In genomic region chr17:113098-113497, GRCh38 we compare ENCODE assay signal across 10 cellular contexts. TPM values are rescaled to one million over a fixed set of nuclear protein-coding genes. Genes with fewer than 3 reads are reported as not detected.
DNase-seq lines count a peak whose midpoint lies in the region; ATAC-seq, FAIRE-seq and TF ChIP-seq lines count a peak whose summit lies in the region.
"Not testable (repeated sequence)": the region's sequence is repeated elsewhere in the genome, so short reads cannot be mapped to it uniquely, and the experiment has no call there.
"Had no signal": no experiment of that assay in that cellular context is flagged by ENCODE, and none has a peak within 500 bp of the region (broad histone marks: within the 10 kb centered on the region; RNA-seq: fewer than 3 reads in every experiment).

No MANE protein-coding gene starts in this region.

- not testable (repeated sequence) for H3K27ac ChIP-seq in K562 (ENCODE audit: extremely low read depth, low read depth, low read length); hepatocyte; mesendoderm (ENCODE audit: low read depth, low read length)

- H3K4ac ChIP-seq in mesendoderm (ENCODE audit: low read depth, low read length): not testable (repeated sequence)

- not testable (repeated sequence) for TF ChIP-seq RAD21 in K562 (CRISPR knock-in tag; conservative IDR thresholded peaks at IDR 0.05 in 1 of 2, IDR thresholded peaks at IDR 0.05 in 1 of 2)

- not testable (repeated sequence) for H4K8ac ChIP-seq in mesendoderm (ENCODE audit: low read depth, low read length)

- not testable (repeated sequence) for H3K4me1 ChIP-seq in K562 (replicated peaks in 1 of 2; ENCODE audit: control insufficient read depth in 2 of 2, insufficient read depth in 2 of 2, low read length in 2 of 2); hepatocyte (ENCODE audit: insufficient read depth); mesendoderm (ENCODE audit: control insufficient read depth, low read depth, low read length)

- not testable (repeated sequence) for H3K4me3 ChIP-seq in Jurkat, Clone E6-1 (ENCODE audit: low read length); NB4 (ENCODE audit: low read depth, low read length); K562; hepatocyte; mesendoderm (ENCODE audit: low read length)

- not testable (repeated sequence) for H3K9me2 ChIP-seq in hepatocyte (replicated peaks; ENCODE audit: insufficient read depth)

- not testable (repeated sequence) for H3K79me1 ChIP-seq in mesendoderm (ENCODE audit: low read length)

- not testable (repeated sequence) for H4K5ac ChIP-seq in mesendoderm (ENCODE audit: low read length)

- not testable (repeated sequence) for H3K9ac ChIP-seq in K562 (ENCODE audit: insufficient read depth in 1 of 2, low read depth in 2 of 2, low read length in 2 of 2); mesendoderm (ENCODE audit: low read length)

- H2AFZ ChIP-seq in K562 (ENCODE audit: low read depth, low read length); hepatocyte: not testable (repeated sequence)

- not testable (repeated sequence) for TF ChIP-seq EP300 in K562 (IDR thresholded peaks at IDR 0.05; ENCODE audit: low read length)

- H3K56ac ChIP-seq in mesendoderm (ENCODE audit: low read length): not testable (repeated sequence)

- H3K23ac ChIP-seq in mesendoderm (ENCODE audit: low read length): not testable (repeated sequence)

- intact Hi-C loops in K562 (cut with micrococcal nuclease): not testable (repeated sequence)

- CTCF ChIA-PET in K562 (lab: Yijun Ruan, JAX; ENCODE audit: low intra/inter-chr PET ratio): not testable (repeated sequence)

- not testable (repeated sequence) for H2AK5ac ChIP-seq in mesendoderm (ENCODE audit: low read length)

- not testable (repeated sequence) for H4K20me1 ChIP-seq in K562 (replicated peaks; ENCODE audit: control insufficient read depth, insufficient read depth, low read length); hepatocyte (ENCODE audit: insufficient read depth, poor library complexity, severe bottlenecking)

- not testable (repeated sequence) for TF ChIP-seq POLR2A in NB4 (IDR thresholded peaks at IDR 0.05; ENCODE audit: extremely low read depth, insufficient read length); K562 (conservative IDR thresholded peaks at IDR 0.05)

- ATAC-seq in K562: not testable (repeated sequence)

- not testable (repeated sequence) for H3K36me3 ChIP-seq in K562 (ENCODE audit: control insufficient read depth, insufficient read depth, low read length); hepatocyte (replicated peaks; ENCODE audit: insufficient read depth, low read depth); mesendoderm (ENCODE audit: control insufficient read depth, insufficient read depth, low read length)

- H2BK120ac ChIP-seq in mesendoderm (ENCODE audit: low read depth, low read length): not testable (repeated sequence)

- H3K79me2 ChIP-seq in K562 (ENCODE audit: control insufficient read depth, insufficient read depth, low read length); hepatocyte; mesendoderm (ENCODE audit: control insufficient read depth, insufficient read depth, low read length): not testable (repeated sequence)

- POLR2A ChIA-PET in K562 (lab: Yijun Ruan, JAX): not testable (repeated sequence)

- not testable (repeated sequence) for H3K9me3 ChIP-seq in K562 (replicated peaks; ENCODE audit: control insufficient read depth, insufficient read depth, low read depth, low read length); hepatocyte (ENCODE audit: low read depth)

- H2BK5ac ChIP-seq in mesendoderm (ENCODE audit: low read length): not testable (repeated sequence)

- not testable (repeated sequence) for TF ChIP-seq CTCF in NB4 (IDR thresholded peaks at IDR 0.05; ENCODE audit: low read depth, low read length); K562 (IDR thresholded peaks at IDR 0.05 in 2 of 3, conservative IDR thresholded peaks at IDR 0.05 in 1 of 3; ENCODE audit: insufficient read depth in 2 of 3, low read depth in 1 of 3, low read length in 3 of 3); hepatocyte (IDR thresholded peaks at IDR 0.05; ENCODE audit: poor library complexity)

- not testable (repeated sequence) for H2BK15ac ChIP-seq in mesendoderm (replicated peaks; ENCODE audit: low read depth)

- H3K18ac ChIP-seq in mesendoderm (ENCODE audit: low read length): not testable (repeated sequence)

- not testable (repeated sequence) for H3K9me1 ChIP-seq in K562 (ENCODE audit: control insufficient read depth, insufficient read depth, low read length)

- H3K4me2 ChIP-seq in K562 (ENCODE audit: insufficient read depth, low read length); hepatocyte; mesendoderm (ENCODE audit: low read length): not testable (repeated sequence)

- not testable (repeated sequence) for FAIRE-seq in K562 (lab: Jason Lieb, UNC)

- DNase-seq in ELR (ENCODE audit: low read depth) (peak; percentile 3), NB4 (ENCODE audit: low read depth) (peak; percentile 60), SK-N-DZ (ENCODE audit: low spot score) (peak; percentile 1), K562 (ENCODE audit: extremely low read depth in 1 of 4, low spot score in 3 of 4) (peak in 1 of 4 experiments; percentile 2), hepatocyte (ENCODE audit: low spot score) (peak; percentile 1), mesendoderm (peak; percentile 8)
- DNase-seq in Jurkat, Clone E6-1 (ENCODE audit: low read depth, low spot score): peak; percentile 71

- in situ Hi-C loops in K562 (cut with MboI): not testable (repeated sequence)

- not testable (repeated sequence) for BruUV-seq in K562 (replicated peaks; lab: Mats Ljungman, UMichigan)

- WGBS in K562 (ENCODE audit: insufficient coverage, low coverage, missing lambda C conversion rate): no CpG with 5 or more reads among the region's 5 CpGs
- WGBS in hepatocyte (ENCODE audit: low lambda C conversion rate, missing lambda C conversion rate): no CpG with 5 or more reads among the region's 5 CpGs
- WGBS in mesendoderm (ENCODE audit: extremely low coverage, insufficient coverage, low lambda C conversion rate): no CpG with 5 or more reads among the region's 5 CpGs

- not testable (repeated sequence) for H3K27me3 ChIP-seq in K562 (ENCODE audit: control insufficient read depth in 2 of 2, insufficient read depth in 2 of 2, low read length in 2 of 2); hepatocyte; mesendoderm (ENCODE audit: insufficient read depth, low read length, poor library complexity)

TF ChIP-seq in K562, 482 proteins besides CTCF, POLR2A, EP300 and RAD21:
- TF ChIP-seq HMBOX1 (IDR thresholded peaks at IDR 0.05) (peak; percentile 88), MAFF (IDR thresholded peaks at IDR 0.05; ENCODE audit: low read length) (0 out of 2 replicates have a peak, but pooled peaks have one; percentile 5), NR2C2 (tag; IDR thresholded peaks at IDR 0.05) (peak; percentile 29; the same call in 1 of the 2 replicates), CREBBP (IDR thresholded peaks at IDR 0.05; ENCODE audit: low read depth, low read length) (peak; percentile 70)
- not testable (repeated sequence) for TF ChIP-seq NR2C2 (CRISPR knock-in tag; IDR thresholded peaks at IDR 0.05)

RNA-seq across cellular contexts. Expression of gene SCGB1C2, which starts 24.3 kb away (rescaled TPM):
- not detected for polyA plus RNA-seq in Jurkat, Clone E6-1 (2012; ENCODE audit: insufficient read depth, insufficient read length)
- not detected in 2 replicates for polyA plus RNA-seq in SK-N-DZ (2014; cell fraction: cytosol; rRNA removed)
- not detected in 2 replicates for polyA plus RNA-seq in SK-N-DZ (2014; cell fraction: nucleus; rRNA removed)
- total RNA-seq in K562 (2011; cell fraction: chromatin; rRNA removed; ENCODE audit: low replicate concordance): not detected in 2 replicates
- total RNA-seq in K562 (2011; cell fraction: nucleolus; rRNA removed): not detected in 2 replicates
- total RNA-seq in K562 (2011; cell fraction: nucleoplasm; rRNA removed): not detected in 2 replicates
- total RNA-seq in K562 (2014; rRNA removed): not detected in 2 replicates
- total RNA-seq in K562 (2014; rRNA removed; fragmentation: Illumina TruSeq; extraction: Trizol): not detected in 2 replicates
- total RNA-seq in K562 (2015; rRNA removed; fragmentation: Illumina TruSeq; extraction: Trizol): not detected in 2 replicates
- not detected in 2 replicates for total RNA-seq in K562 (2021)
- not detected in 2 replicates for polyA plus RNA-seq in K562 (2011; rRNA removed)
- polyA plus RNA-seq in K562 (2011; cell fraction: cytosol; rRNA removed): not detected in 2 replicates
- polyA plus RNA-seq in K562 (2011; cell fraction: nucleus; rRNA removed): not detected in 2 replicates
- not detected in 2 replicates for polyA plus RNA-seq in K562 (2012)
- polyA plus RNA-seq in K562 (2014; fragmentation: Illumina TruSeq; extraction: Trizol): not detected in 2 replicates
- not detected for polyA plus RNA-seq in K562 (2014; fragmentation: Nextera tagmentation; extraction: Ambion mirVana)
- polyA plus RNA-seq in K562 (2014; rRNA removed): not detected in 2 replicates
- not detected in 2 replicates for polyA minus RNA-seq in K562 (2011; rRNA and poly(A)+ RNA removed)
- polyA minus RNA-seq in K562 (2011; cell fraction: cytosol; rRNA and poly(A)+ RNA removed): not detected in 2 replicates
- polyA minus RNA-seq in K562 (2011; cell fraction: nucleus; rRNA and poly(A)+ RNA removed): not detected in 2 replicates
- not detected in 2 replicates for total RNA-seq in hepatocyte
- polyA plus RNA-seq in hepatocyte: not detected in 2 replicates
- not detected for polyA plus RNA-seq in mesendoderm (2013, experiment 1 of 2)
- not detected for polyA plus RNA-seq in mesendoderm (2013, experiment 2 of 2)
- total RNA-seq: CD4-positive, CD25-positive, alpha-beta regulatory T cell; GM12878; H7 had no signal
- polyA plus RNA-seq: CD4-positive, CD25-positive, alpha-beta regulatory T cell; GM12878 had no signal
